In genomic region chr2:8355046-8355445, GRCh38 we compare ENCODE assay signal across 12 cellular contexts.
DNase-seq lines count a peak whose midpoint lies in the region; TF ChIP-seq lines count a peak whose summit lies in the region.
"Had no signal": no experiment of that assay in that cellular context is flagged by ENCODE, and none has a peak within 500 bp of the region (broad histone marks: within the 10 kb centered on the region; RNA-seq: fewer than 3 reads in every experiment).

No MANE protein-coding gene starts in this region.

- no peak for TF ChIP-seq CTCF in fibroblast of the aortic adventitia (IDR thresholded peaks at IDR 0.05; ENCODE audit: insufficient read depth, low read length)
- TF ChIP-seq CTCF in ascending aorta (IDR thresholded peaks at IDR 0.05), result no peak

- H3K27me3 ChIP-seq in BLaER1, result no peaks in the 10 kb centered on the region
- H3K27me3 ChIP-seq in ascending aorta, result no peaks in the 10 kb centered on the region

- H3K27ac ChIP-seq in BLaER1 (no peak overlapping the region), ascending aorta (no peak overlapping the region)

- intact Hi-C loops in ascending aorta (cut with DNase I), result no loop called here

- peaks cover 11% of the 10 kb centered on the region for H3K4me1 ChIP-seq in BLaER1
- H3K4me1 ChIP-seq in ascending aorta, result no peaks in the 10 kb centered on the region

- H3K9me3 ChIP-seq in BLaER1 (no peaks in the 10 kb centered on the region), ascending aorta (no peaks in the 10 kb centered on the region)

- H3K9ac ChIP-seq in BLaER1, result no peak overlapping the region

- DNase-seq in D341Med (ENCODE audit: low spot score) (peak; percentile 41), NCI-H69 (lab: John Stamatoyannopoulos, UW) (peak; percentile 72), fibroblast of the aortic adventitia (ENCODE audit: low read depth) (peak; percentile 54), ascending aorta (ENCODE audit: low spot score in 2 of 2) (no peak), NCI-H2107 (lab: John Stamatoyannopoulos, UW) (no peak), NCI-H524 treated with DMSO at 0.1 percent for 48 hours (lab: John Stamatoyannopoulos, UW) (no peak)
- no peak for DNase-seq in stimulated activated naive CD4-positive, alpha-beta T cell treated with Interleukin-2 at 50 U/mL for 16 hours (lab: John Stamatoyannopoulos, UW)
- DNase-seq: CD8-positive, alpha-beta T cell; COR-L47; H7 had no signal

- H3K4me3 ChIP-seq in BLaER1 (no peak overlapping the region), fibroblast of the aortic adventitia (ENCODE audit: low read depth, low read length) (no peak overlapping the region), ascending aorta (no peak overlapping the region)
- H3K4me3 ChIP-seq: GM23338 had no signal

- H3K36me3 ChIP-seq in BLaER1 (no peaks in the 10 kb centered on the region), ascending aorta (no peaks in the 10 kb centered on the region)

- H3K4me2 ChIP-seq in BLaER1, result peak overlapping the region; percentile 25; the same call in 1 of the 2 replicates
- H3K4me2 ChIP-seq: GM23338 had no signal

- H4K20me1 ChIP-seq in BLaER1, result no peaks in the 10 kb centered on the region

Comparison
In these comparisons a context has a peak if more than half of its experiments do, and no peak if none do; other contexts are left out.
1. DNase-seq: peak in D341Med (single experiment), NCI-H69 (single experiment) and fibroblast of the aortic adventitia (single experiment); none in stimulated activated naive CD4-positive, alpha-beta T cell treated with Interleukin-2 at 50 U/mL for 16 hours (single experiment), ascending aorta (0 of 2), NCI-H2107 (single experiment) and NCI-H524 treated with DMSO at 0.1 percent for 48 hours (single experiment).